In the genomic region with DNA sequence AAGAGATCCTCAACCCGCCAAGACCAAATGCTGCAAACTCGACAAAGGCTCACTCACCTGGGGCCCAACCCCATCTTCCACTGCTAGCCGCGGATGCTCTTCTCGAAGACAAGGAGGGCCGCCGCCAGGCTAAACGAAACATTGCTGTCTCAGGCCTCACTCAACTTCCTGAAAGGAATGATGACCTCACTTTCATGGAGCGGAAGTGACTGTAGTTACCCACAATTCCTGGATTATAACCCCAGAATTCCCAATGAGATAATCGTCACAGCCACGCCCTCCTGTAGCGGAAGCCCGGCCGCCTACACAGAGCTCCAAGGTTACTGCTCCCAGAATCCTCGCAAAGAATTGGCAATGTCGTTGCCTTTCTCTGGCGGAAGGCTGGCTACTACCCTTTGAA, we compare ENCODE assay signal across 28 cellular contexts. TPM values are rescaled to one million over a fixed set of nuclear protein-coding genes. Genes with fewer than 3 reads are reported as not detected.
DNase-seq lines count a peak whose midpoint lies in the region; ATAC-seq and TF ChIP-seq lines count a peak whose summit lies in the region.
"Had no signal": no experiment of that assay in that cellular context is flagged by ENCODE, and none has a peak within 500 bp of the region (broad histone marks: within the 10 kb centered on the region; RNA-seq: fewer than 3 reads in every experiment).

No MANE protein-coding gene starts in this region.

- DNase-seq in Daoy (ENCODE audit: low read depth) (peak; percentile 35), HT1080 (ENCODE audit: low read depth) (peak; percentile 50), cardiac fibroblast (ENCODE audit: low read depth in 2 of 2) (peak; percentile 32 to 58), hepatic stellate cell (ENCODE audit: low spot score) (peak; percentile 3), NCI-H526 (lab: John Stamatoyannopoulos, UW) (no peak), ovary (no peak)
- no peak for DNase-seq in activated T-cell treated with anti-CD3 and anti-CD28 coated beads, Interleukin-2, amount 50 U/mL, for 4 hours
- DNase-seq: activated CD4-positive, alpha-beta memory T cell treated with anti-CD3 and anti-CD28 coated beads, Interleukin-2, amount 10 ng/mL, durations not matched to agents 7 days and 5 days; activated CD4-positive, CD25-positive, alpha-beta regulatory T cell treated with anti-CD3 and anti-CD28 coated beads, Interleukin-2, amount 50 U/mL, for 72 hours; activated CD8-positive, alpha-beta memory T cell treated with anti-CD3 and anti-CD28 coated beads, Interleukin-2, amount 50 U/mL, for 4 hours; activated naive CD4-positive, alpha-beta T cell treated with Interleukin-2 at 50 U/mL for 16 hours; esophagus squamous epithelium; H7; hippocampal formation; left cardiac atrium; MV-4-11; NCI-H510A; NK-92 treated with Interleukin-12 subunit alpha and Interleukin-12 subunit beta, amount 100 ng/mL, for 24 hours; PC-3; Right ventricle myocardium superior; T-helper 2 cell; transverse colon had no signal

- TF ChIP-seq POLR2A in ovary (IDR thresholded peaks at IDR 0.05) = no peak

- no peaks in the 10 kb centered on the region for H3K27me3 ChIP-seq in ovary
- H3K27me3 ChIP-seq: BLaER1, esophagus squamous epithelium, transverse colon had no signal

- no peak overlapping the region for H3K27ac ChIP-seq in ovary
- H3K27ac ChIP-seq: BLaER1, esophagus squamous epithelium, transverse colon had no signal

- no peaks in the 10 kb centered on the region for H3K9me3 ChIP-seq in ovary
- H3K9me3 ChIP-seq: BLaER1 had no signal

- H3K36me3 ChIP-seq in ovary = no peaks in the 10 kb centered on the region
- H3K36me3 ChIP-seq: BLaER1, esophagus squamous epithelium, transverse colon had no signal

- WGBS in ovary, 3 donors = 63 to 77% (median 71%) methylated on average over 17 of the region's 17 CpGs

- H3K4me1 ChIP-seq in ovary (ENCODE audit: insufficient read depth) = no peaks in the 10 kb centered on the region
- H3K4me1 ChIP-seq: BLaER1, esophagus squamous epithelium, transverse colon had no signal

- peaks cover 49% of the 10 kb centered on the region for H3K9me3 Mint-ChIP-seq in activated T-cell treated with anti-CD3 and anti-CD28 coated beads, Interleukin-2, amount 50 U/mL, for 4 hours

- H3K36me3 Mint-ChIP-seq in activated T-cell treated with anti-CD3 and anti-CD28 coated beads, Interleukin-2, amount 50 U/mL, for 4 hours (ENCODE audit: insufficient read depth) = peaks cover 1% of the 10 kb centered on the region
- H3K36me3 Mint-ChIP-seq: stimulated activated effector memory CD8-positive, alpha-beta T cell treated with anti-CD3 and anti-CD28 coated beads, Interleukin-12 subunit alpha, Interleukin-12 subunit beta, amount 100 ng/mL, for 72 hours had no signal

- no peak for ATAC-seq in activated T-cell treated with anti-CD3 and anti-CD28 coated beads, Interleukin-2, amount 50 U/mL, for 4 hours
- ATAC-seq: natural killer cell treated with Interleukin-12 subunit alpha and Interleukin-12 subunit beta and Interleukin-15 and Interleukin-18, amount 100 ng/mL, for 72 hours; PC-3; stimulated activated effector memory CD8-positive, alpha-beta T cell treated with anti-CD3 and anti-CD28 coated beads, Interleukin-12 subunit alpha, Interleukin-12 subunit beta, amount 100 ng/mL, for 72 hours had no signal

- TF ChIP-seq CTCF in cardiac fibroblast (IDR thresholded peaks at IDR 0.05; ENCODE audit: low read depth, low read length) = no peak
- no peak for TF ChIP-seq CTCF in ovary (IDR thresholded peaks at IDR 0.05)

- H3K4me3 ChIP-seq in cardiac fibroblast (replicated peaks in 1 of 2; ENCODE audit: low read depth in 2 of 2, low read length in 2 of 2) = peak overlapping the region in 1 of 2 donors; percentile 38
- H3K4me3 ChIP-seq in ovary = no peak overlapping the region
- H3K4me3 ChIP-seq: BLaER1, esophagus squamous epithelium, transverse colon had no signal

- no peak overlapping the region for H3K4me3 Mint-ChIP-seq in activated T-cell treated with anti-CD3 and anti-CD28 coated beads, Interleukin-2, amount 50 U/mL, for 4 hours
- H3K4me3 Mint-ChIP-seq: activated CD4-positive, alpha-beta memory T cell treated with anti-CD3 and anti-CD28 coated beads, Interleukin-2, amount 10 ng/mL, durations not matched to agents 7 days and 5 days; activated T-helper 1 cell treated with anti-CD3 and anti-CD28 coated beads, Interleukin-12 subunit alpha, Interleukin-12 subunit beta, Interleukin-2, Interleukin-4 antibody, amounts not matched to agents 30 ng/mL and 10 ng/mL and 1 ng/mL, durations not matched to agents 14 hours and 24 hours and 36 hours; central memory CD8-positive, alpha-beta T cell; dendritic cell treated with granulocyte-macrophage colony-stimulating factor and Interleukin-4, amounts not matched to agents 40 ng/mL and 50 ng/mL, for 4 days; natural killer cell treated with Interleukin-12 subunit alpha and Interleukin-12 subunit beta and Interleukin-15 and Interleukin-18, amount 100 ng/mL, for 72 hours; stimulated activated effector memory CD8-positive, alpha-beta T cell treated with anti-CD3 and anti-CD28 coated beads, Interleukin-12 subunit alpha, Interleukin-12 subunit beta, amount 100 ng/mL, for 72 hours had no signal

- intact Hi-C loops in ovary (cut with DNase I) = no loop called here

- peaks cover 4% of the 10 kb centered on the region for H3K27me3 Mint-ChIP-seq in activated T-cell treated with anti-CD3 and anti-CD28 coated beads, Interleukin-2, amount 50 U/mL, for 4 hours (ENCODE audit: low read depth)
- H3K27me3 Mint-ChIP-seq: activated CD4-positive, alpha-beta memory T cell treated with anti-CD3 and anti-CD28 coated beads, Interleukin-2, amount 10 ng/mL, durations not matched to agents 7 days and 5 days; central memory CD8-positive, alpha-beta T cell; dendritic cell treated with granulocyte-macrophage colony-stimulating factor and Interleukin-4, amounts not matched to agents 40 ng/mL and 50 ng/mL, for 4 days; natural killer cell treated with Interleukin-12 subunit alpha and Interleukin-12 subunit beta and Interleukin-15 and Interleukin-18, amount 100 ng/mL, for 72 hours had no signal

- no peaks in the 10 kb centered on the region for H3K4me1 Mint-ChIP-seq in activated T-cell treated with anti-CD3 and anti-CD28 coated beads, Interleukin-2, amount 50 U/mL, for 4 hours (ENCODE audit: low read depth)
- H3K4me1 Mint-ChIP-seq: activated CD4-positive, alpha-beta memory T cell treated with anti-CD3 and anti-CD28 coated beads, Interleukin-2, amount 10 ng/mL, durations not matched to agents 7 days and 5 days; central memory CD8-positive, alpha-beta T cell; stimulated activated effector memory CD8-positive, alpha-beta T cell treated with anti-CD3 and anti-CD28 coated beads, Interleukin-12 subunit alpha, Interleukin-12 subunit beta, amount 100 ng/mL, for 72 hours had no signal

- TF ChIP-seq EP300 in ovary (IDR thresholded peaks at IDR 0.05) = no peak

RNA-seq across cellular contexts. Expression of a gene that starts 10.5 kb away (rescaled TPM):
- total RNA-seq in Daoy (2014; rRNA removed; shearing (Covaris generic)) = 4.1 and 5.5 TPM in 2 replicates
- total RNA-seq in HT1080 (2014; rRNA removed; shearing (Covaris generic)) = 4.0 TPM in 2 replicates
- 2.2 and 2.8 TPM in 2 replicates for polyA plus RNA-seq in HT1080 (2015; cell fraction: cytosol; rRNA removed)
- 10.6 and 13.0 TPM in 2 replicates for polyA plus RNA-seq in HT1080 (2015; cell fraction: nucleus; rRNA removed)
- under 1 TPM in 1 of 3 donors, not detected in 2; 0.53 TPM for total RNA-seq in activated T-cell treated with anti-CD3 and anti-CD28 coated beads, Interleukin-2, amount 50 U/mL, for 4 hours
- 10 to 100 TPM in 1 of 7 donors, 1 to 10 TPM in 6; 4.6 to 13.0 (median 9.3) TPM for total RNA-seq in ovary
- polyA plus RNA-seq in ovary = 1 to 10 TPM; 3.5 to 4.2 TPM
- total RNA-seq: activated CD4-positive, alpha-beta memory T cell treated with anti-CD3 and anti-CD28 coated beads, Interleukin-2, amount 10 ng/mL, durations not matched to agents 7 days and 5 days; activated T-helper 1 cell treated with anti-CD3 and anti-CD28 coated beads, Interleukin-12 subunit alpha, Interleukin-12 subunit beta, Interleukin-2, Interleukin-4 antibody, amounts not matched to agents 30 ng/mL and 10 ng/mL and 1 ng/mL, durations not matched to agents 14 hours and 24 hours and 36 hours; natural killer cell treated with Interleukin-12 subunit alpha and Interleukin-12 subunit beta and Interleukin-15 and Interleukin-18, amount 100 ng/mL, for 72 hours had no signal

RNA-seq across cellular contexts. Expression of a gene that starts 34.4 kb away (rescaled TPM):
- 1.9 and 3.0 TPM in 2 replicates for total RNA-seq in Daoy (2014; rRNA removed; shearing (Covaris generic))
- total RNA-seq in HT1080 (2014; rRNA removed; shearing (Covaris generic)) = 1.0 and 2.4 TPM in 2 replicates
- 0.74 and 1.4 TPM in 2 replicates for polyA plus RNA-seq in HT1080 (2015; cell fraction: cytosol; rRNA removed)
- polyA plus RNA-seq in HT1080 (2015; cell fraction: nucleus; rRNA removed) = 4.2 and 5.1 TPM in 2 replicates
- under 1 TPM; 0.19 to 0.35 (median 0.29) TPM for total RNA-seq in activated T-cell treated with anti-CD3 and anti-CD28 coated beads, Interleukin-2, amount 50 U/mL, for 4 hours
- 10 to 100 TPM in 1 of 7 donors, 1 to 10 TPM in 6; 2.6 to 11.2 (median 6.8) TPM for total RNA-seq in ovary
- polyA plus RNA-seq in ovary = 1 to 10 TPM; 3.3 to 9.1 TPM
- total RNA-seq: activated T-helper 1 cell treated with anti-CD3 and anti-CD28 coated beads, Interleukin-12 subunit alpha, Interleukin-12 subunit beta, Interleukin-2, Interleukin-4 antibody, amounts not matched to agents 30 ng/mL and 10 ng/mL and 1 ng/mL, durations not matched to agents 14 hours and 24 hours and 36 hours had no signal

Comparison
In these comparisons a context has a peak if more than half of its experiments do, and no peak if none do; other contexts are left out.
1. DNase-seq: peak in Daoy (single experiment), HT1080 (single experiment), cardiac fibroblast (2 of 2) and hepatic stellate cell (single experiment); none in NCI-H526 (0 of 2), activated T-cell treated with anti-CD3 and anti-CD28 coated beads, Interleukin-2, amount 50 U/mL, for 4 hours (single experiment) and ovary (0 of 5).